ENCODE assay signal across 8 cellular contexts in the genomic region with DNA sequence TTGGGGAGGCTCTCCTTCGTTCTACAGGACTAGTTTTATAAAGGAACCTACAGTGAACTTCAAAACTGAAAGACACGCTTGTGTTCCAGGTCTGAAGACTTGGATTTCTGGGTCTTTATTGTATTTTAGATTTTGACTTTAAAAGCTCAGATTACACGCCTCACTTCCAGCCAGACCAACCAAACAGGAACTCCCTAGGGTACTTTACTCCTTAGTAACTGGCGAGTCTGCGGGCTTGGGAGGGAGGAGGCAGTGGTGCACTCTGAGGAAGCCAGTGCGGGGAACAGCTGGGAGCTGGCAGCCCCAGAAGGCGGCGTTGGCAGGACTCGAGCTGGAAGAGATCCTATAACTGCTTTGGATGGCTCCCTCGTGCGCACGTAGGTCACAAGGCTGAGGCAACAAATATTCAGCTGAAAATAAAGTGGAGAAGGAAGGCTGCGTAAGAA. TPM values are rescaled to one million over a fixed set of nuclear protein-coding genes. Genes with fewer than 3 reads are reported as not detected.
DNase-seq lines count a peak whose midpoint lies in the region; ATAC-seq and TF ChIP-seq lines count a peak whose summit lies in the region.

No MANE protein-coding gene starts in this region.

- peak; percentile 15 to 20 for DNase-seq in AML-193 (lab: John Stamatoyannopoulos, UW)
- peak; percentile 30 for DNase-seq in NCI-H345 (lab: John Stamatoyannopoulos, UW)
- DNase-seq in adrenal gland, result peak; percentile 60 to 85 (median 78)
- peak; percentile 78 for DNase-seq in cardiac septum (ENCODE audit: low spot score)
- peak; percentile 12 for DNase-seq in occipital lobe (lab: John Stamatoyannopoulos, UW)
- no peak for DNase-seq in GM19240 (ENCODE audit: insufficient read length, low spot score)

- no peak for TF ChIP-seq CTCF in adrenal gland (IDR thresholded peaks at IDR 0.05)

- H3K36me3 ChIP-seq in adrenal gland (replicated peaks in 1 of 2), result no peaks in the 10 kb centered on the region

- intact Hi-C loops in adrenal gland (cut with DNase I) (no loop called here), cardiac septum (cut with DNase I) (no loop called here)

- WGBS in adrenal gland, 4 donors, result 0 to 46% (median 17%) methylated on average over 11 to 13 of the region's 13 CpGs

- H3K4me1 ChIP-seq in adrenal gland (replicated peaks in 1 of 2), result peaks cover 0 to 6% of the 10 kb centered on the region in 2 donors

- peak overlapping the region; percentile 72 to 91 (median 85) for H3K27ac ChIP-seq in adrenal gland

- ATAC-seq in GM19463 (IDR thresholded peaks at IDR 0.05; ENCODE audit: unreplicated experiment) (peak; percentile 15), GM18909 (IDR thresholded peaks at IDR 0.05; ENCODE audit: poor library complexity, unreplicated experiment) (no peak)

- TF ChIP-seq POLR2A in adrenal gland (IDR thresholded peaks at IDR 0.05), result peak; percentile 16 to 67

- H3K4me3 ChIP-seq in adrenal gland, result peak overlapping the region in 2 of 4 donors; percentile 28 to 51

- no peaks in the 10 kb centered on the region for H3K27me3 ChIP-seq in adrenal gland

- H3K9me3 ChIP-seq in adrenal gland (replicated peaks in 1 of 3), result no peaks in the 10 kb centered on the region

RNA-seq across cellular contexts. Expression of a gene that starts 0.4 kb away (rescaled TPM):
- 10 to 100 TPM; 23.0 to 46.4 (median 40.9) TPM for total RNA-seq in adrenal gland
- 10 to 100 TPM; 11.8 to 22.6 (median 11.9) TPM for polyA plus RNA-seq in adrenal gland
- total RNA-seq in cardiac septum, result 5.8 TPM
- total RNA-seq in occipital lobe, result 3.1 TPM
